5 cellular contexts compared by ENCODE assay signal in genomic region chr5:40584054-40584453, GRCh38.
"Had no signal": no experiment of that assay in that cellular context is flagged by ENCODE, and none has a peak within 500 bp of the region (broad histone marks: within the 10 kb centered on the region; RNA-seq: fewer than 3 reads in every experiment).

No MANE protein-coding gene starts in this region.

- DNase-seq: IMR-90, KBM-7, KG1 had no signal

- FAIRE-seq: HepG2, K562 had no signal
